8 cellular contexts compared by ENCODE assay signal in genomic region chr15:77031376-77032050, GRCh38. TPM values are rescaled to one million over a fixed set of nuclear protein-coding genes. Genes with fewer than 3 reads are reported as not detected.
A peak's percentile ranks its signal among the peaks of the same experiment; 100 is the strongest.
DNase-seq lines count a peak whose midpoint lies in the region; ATAC-seq and TF ChIP-seq lines count a peak whose summit lies in the region.

No MANE protein-coding gene starts in this region.

- no peak for DNase-seq in activated CD4-positive, CD25-positive, alpha-beta regulatory T cell (lab: John Stamatoyannopoulos, UW)
- DNase-seq in NCI-H2029 (lab: John Stamatoyannopoulos, UW) = peak; percentile 34
- peak; percentile 68 for DNase-seq in activated CD8-positive, alpha-beta memory T cell treated with anti-CD3 and anti-CD28 coated beads for 24 hours
- peak; percentile 39 for DNase-seq in lower lobe of right lung
- DNase-seq in thyroid gland = no peak
- DNase-seq in stimulated activated naive CD4-positive, alpha-beta T cell treated with Interleukin-2 at 50 U/mL for 16 hours (lab: John Stamatoyannopoulos, UW) = no peak

- no peak for TF ChIP-seq POLR2A in thyroid gland (IDR thresholded peaks at IDR 0.05)

- H3K27me3 ChIP-seq in lower lobe of right lung (ENCODE audit: low read depth) (no peaks in the 10 kb centered on the region), thyroid gland (no peaks in the 10 kb centered on the region)

- no peak overlapping the region for H3K4me3 ChIP-seq in lower lobe of right lung
- no peak overlapping the region for H3K4me3 ChIP-seq in thyroid gland (replicated peaks in 1 of 3)

- peak; percentile 47 to 49 for ATAC-seq in activated CD4-positive, CD25-positive, alpha-beta regulatory T cell treated with anti-CD3 and anti-CD28 coated beads, Interleukin-2, amount 50 U/mL, for 24 hours
- ATAC-seq in lower lobe of right lung (no peak), GM21717 (IDR thresholded peaks at IDR 0.05; ENCODE audit: unreplicated experiment) (no peak)

- 64 to 82% methylated on average over 5 to 12 of the region's 12 CpGs for WGBS in thyroid gland, 2 donors

- H3K9me3 ChIP-seq in lower lobe of right lung (no peaks in the 10 kb centered on the region), thyroid gland (no peaks in the 10 kb centered on the region)

- H3K27ac ChIP-seq in lower lobe of right lung (no peak overlapping the region), thyroid gland (no peak overlapping the region)

- H3K36me3 ChIP-seq in lower lobe of right lung (peaks cover 13% of the 10 kb centered on the region), thyroid gland (no peaks in the 10 kb centered on the region)

- TF ChIP-seq CTCF in lower lobe of right lung (IDR thresholded peaks at IDR 0.05) = no peak
- TF ChIP-seq CTCF in thyroid gland (IDR thresholded peaks at IDR 0.05) = no peak

- peaks cover 6% of the 10 kb centered on the region for H3K4me1 ChIP-seq in lower lobe of right lung
- H3K4me1 ChIP-seq in thyroid gland = peaks cover 0 to 9% of the 10 kb centered on the region in 2 donors

- intact Hi-C loops in lower lobe of right lung (cut with DNase I) (no loop called here), thyroid gland (cut with DNase I) (no loop called here)

RNA-seq across cellular contexts. Expression of gene PSTPIP1, which starts 36.6 kb away (rescaled TPM):
- total RNA-seq in lower lobe of right lung = 18.4 TPM
- total RNA-seq in thyroid gland = 1 to 10 TPM; 1.4 to 6.9 (median 3.7) TPM

RNA-seq across cellular contexts. Expression of gene TSPAN3, which starts 39.4 kb away (rescaled TPM):
- total RNA-seq in lower lobe of right lung (292 TPM), thyroid gland (100 to 1,000 TPM; 330 to 637 (median 593) TPM)

Comparison
In these comparisons a context has a peak if more than half of its experiments do, and no peak if none do; other contexts are left out.
1. ATAC-seq: peak in activated CD4-positive, CD25-positive, alpha-beta regulatory T cell treated with anti-CD3 and anti-CD28 coated beads, Interleukin-2, amount 50 U/mL, for 24 hours (2 of 2); none in lower lobe of right lung (0 of 2) and GM21717 (single experiment).
2. DNase-seq: peak in NCI-H2029 (single experiment), activated CD8-positive, alpha-beta memory T cell treated with anti-CD3 and anti-CD28 coated beads for 24 hours (single experiment) and lower lobe of right lung (single experiment); none in activated CD4-positive, CD25-positive, alpha-beta regulatory T cell (0 of 4), thyroid gland (0 of 2) and stimulated activated naive CD4-positive, alpha-beta T cell treated with Interleukin-2 at 50 U/mL for 16 hours (single experiment).